In genomic region chr20:48223715-48224114, GRCh38 we compare ENCODE assay signal across 25 cellular contexts.
"Had no signal": no experiment of that assay in that cellular context is flagged by ENCODE, and none has a peak within 500 bp of the region (broad histone marks: within the 10 kb centered on the region; RNA-seq: fewer than 3 reads in every experiment).

No MANE protein-coding gene starts in this region.

- H3K9ac ChIP-seq: neural progenitor cell, parathyroid adenoma had no signal

- ATAC-seq: natural killer cell; psoas muscle; right cardiac atrium; right lobe of liver; stimulated activated effector memory CD8-positive, alpha-beta T cell treated with anti-CD3 and anti-CD28 coated beads, Interleukin-12 subunit alpha, Interleukin-12 subunit beta, amount 100 ng/mL, for 72 hours; stimulated activated naive B cell treated with anti-CD40 and anti-IgM and Interleukin-4, amounts not matched to agents 10 μg/mL and 1 μg/mL and 100 μg/mL, for 72 hours had no signal

- H3K79me2 ChIP-seq: parathyroid adenoma had no signal

- FAIRE-seq: small intestine, urothelium cell line had no signal

- H3K4me1 ChIP-seq: neural progenitor cell, parathyroid adenoma, psoas muscle, right lobe of liver, sigmoid colon, stomach, thyroid gland, tibial nerve, upper lobe of left lung, vagina had no signal

- H3K4me3 ChIP-seq: neural progenitor cell, ovary, psoas muscle, right lobe of liver, sigmoid colon, stomach, thoracic aorta, thyroid gland, tibial nerve, upper lobe of left lung, vagina had no signal

- H3K27ac ChIP-seq: neural progenitor cell, neutrophil, ovary, parathyroid adenoma, psoas muscle, right lobe of liver, sigmoid colon, stomach, thoracic aorta, thyroid gland, tibial nerve, upper lobe of left lung, vagina had no signal

- H3K4me2 ChIP-seq: neural progenitor cell had no signal

- H3K27me3 ChIP-seq: neural progenitor cell, neutrophil, ovary, right lobe of liver, sigmoid colon, stomach, thyroid gland, tibial nerve, upper lobe of left lung, vagina had no signal

- H3K9me3 ChIP-seq: neutrophil, ovary, psoas muscle, right lobe of liver, sigmoid colon, stomach, thoracic aorta, thyroid gland, upper lobe of left lung, vagina had no signal

- DNase-seq: natural killer cell; ovary; psoas muscle; right lobe of liver; sigmoid colon; small intestine; stimulated activated CD4-positive, alpha-beta T cell treated with anti-CD3 and anti-CD28 coated beads, Interleukin-15, amount 100 ng/mL, for 24 hours; stimulated activated CD4-positive, alpha-beta T cell treated with anti-CD3 and anti-CD28 coated beads, Interleukin-2, amount 100 ng/mL, for 24 hours; stimulated activated CD4-positive, alpha-beta T cell treated with anti-CD3 and anti-CD28 coated beads, Interleukin-2, amount 100 ng/mL, for 48 hours; stimulated activated CD4-positive, alpha-beta T cell treated with anti-CD3 and anti-CD28 coated beads, Interleukin-4, amount 100 ng/mL, for 24 hours; stimulated activated naive B cell treated with anti-CD40 and anti-IgM and Interleukin-4, amounts not matched to agents 10 μg/mL and 1 μg/mL and 100 μg/mL, for 72 hours; stimulated activated naive CD4-positive, alpha-beta T cell treated with Interleukin-2 at 50 U/mL for 16 hours; stomach; thyroid gland; trophoblast cell; upper lobe of left lung had no signal

- H3K36me3 ChIP-seq: neural progenitor cell, neutrophil, ovary, right lobe of liver, sigmoid colon, stomach, thoracic aorta, thyroid gland, tibial nerve, upper lobe of left lung, vagina had no signal

- H2AFZ ChIP-seq: neural progenitor cell, parathyroid adenoma had no signal
